Comparison of ENCODE assay signal across 23 cellular contexts in genomic region chr20:24675651-24676352, GRCh38.
"Had no signal": no experiment of that assay in that cellular context is flagged by ENCODE, and none has a peak within 500 bp of the region (broad histone marks: within the 10 kb centered on the region; RNA-seq: fewer than 3 reads in every experiment).

No MANE protein-coding gene starts in this region.

- H3K9me3 Mint-ChIP-seq: activated B cell treated with CpG ODN at 0.5 μM for 24 hours; activated T-helper 1 cell treated with anti-CD3 and anti-CD28 coated beads, Interleukin-12 subunit alpha, Interleukin-12 subunit beta, Interleukin-2, Interleukin-4 antibody, amounts not matched to agents 30 ng/mL and 10 ng/mL and 1 ng/mL, durations not matched to agents 14 hours and 24 hours and 36 hours; central memory CD8-positive, alpha-beta T cell; naive thymus-derived CD4-positive, alpha-beta T cell; type B pancreatic cell had no signal

- H3K4me1 ChIP-seq: pancreas, psoas muscle, right atrium auricular region had no signal

- ATAC-seq: activated CD4-positive, alpha-beta T cell treated with anti-CD3 and anti-CD28 coated beads for 36 hours; activated CD8-positive, alpha-beta T cell treated with anti-CD3 and anti-CD28 coated beads, Interleukin-2, amount 10 ng/mL, durations not matched to agents 7 days and 5 days; left colon; naive thymus-derived CD4-positive, alpha-beta T cell; pancreas; psoas muscle; stimulated activated naive CD8-positive, alpha-beta T cell treated with anti-CD3 and anti-CD28 coated beads, Interleukin-15, Interleukin-2, amounts not matched to agents 100 U/mL and 50 U/mL, for 24 hours had no signal

- H3K36me3 Mint-ChIP-seq: naive thymus-derived CD4-positive, alpha-beta T cell; type B pancreatic cell had no signal

- H3K27me3 Mint-ChIP-seq: activated B cell treated with CpG ODN at 0.5 μM for 24 hours; activated CD4-positive, alpha-beta T cell treated with anti-CD3 and anti-CD28 coated beads for 36 hours; central memory CD8-positive, alpha-beta T cell; naive thymus-derived CD4-positive, alpha-beta T cell had no signal

- H3K4me1 Mint-ChIP-seq: activated B cell treated with CpG ODN at 0.5 μM for 24 hours; activated CD4-positive, alpha-beta T cell treated with anti-CD3 and anti-CD28 coated beads for 36 hours; central memory CD8-positive, alpha-beta T cell; naive thymus-derived CD4-positive, alpha-beta T cell had no signal

- H3K36me3 ChIP-seq: pancreas, right atrium auricular region, vagina had no signal

- H3K9me3 ChIP-seq: pancreas, psoas muscle, right atrium auricular region, vagina had no signal

- H3K27ac Mint-ChIP-seq: activated B cell treated with CpG ODN at 0.5 μM for 24 hours; activated CD4-positive, alpha-beta T cell treated with anti-CD3 and anti-CD28 coated beads for 36 hours; activated CD8-positive, alpha-beta T cell treated with anti-CD3 and anti-CD28 coated beads, Interleukin-2, amount 10 ng/mL, durations not matched to agents 7 days and 5 days; activated T-helper 1 cell treated with anti-CD3 and anti-CD28 coated beads, Interleukin-12 subunit alpha, Interleukin-12 subunit beta, Interleukin-2, Interleukin-4 antibody, amounts not matched to agents 30 ng/mL and 10 ng/mL and 1 ng/mL, durations not matched to agents 14 hours and 24 hours and 36 hours; naive thymus-derived CD4-positive, alpha-beta T cell; type B pancreatic cell had no signal

- DNase-seq: activated B cell treated with CpG ODN at 0.5 μM for 24 hours; activated CD4-positive, alpha-beta T cell treated with anti-CD3 and anti-CD28 coated beads for 36 hours; activated CD8-positive, alpha-beta T cell treated with anti-CD3 and anti-CD28 coated beads, Interleukin-2, amount 10 ng/mL, durations not matched to agents 7 days and 5 days; activated gamma-delta T cell treated with Interleukin-2 at 50 U/mL for 16 hours; activated naive CD4-positive, alpha-beta T cell treated with anti-CD3 and anti-CD28 coated beads, Interleukin-2, amount 50 U/mL, for 16 hours; amygdala; dermis blood vessel endothelial cell; effector CD8-positive, alpha-beta T cell; left colon; mammary epithelial cell; midbrain; naive thymus-derived CD4-positive, alpha-beta T cell; nucleus accumbens; psoas muscle; stimulated activated CD4-positive, alpha-beta T cell treated with anti-CD3 and anti-CD28 coated beads, Interleukin-2, amount 100 ng/mL, for 48 hours; stimulated activated naive CD8-positive, alpha-beta T cell treated with anti-CD3 and anti-CD28 coated beads, Interleukin-15, Interleukin-2, amounts not matched to agents 100 U/mL and 50 U/mL, for 24 hours; T-helper 2 cell had no signal

- H3K27ac ChIP-seq: pancreas, psoas muscle, right atrium auricular region, vagina had no signal

- H3K27me3 ChIP-seq: pancreas, right atrium auricular region, vagina had no signal

- H3K4me3 Mint-ChIP-seq: activated B cell treated with CpG ODN at 0.5 μM for 24 hours; activated CD4-positive, alpha-beta T cell treated with anti-CD3 and anti-CD28 coated beads for 36 hours; activated CD8-positive, alpha-beta T cell treated with anti-CD3 and anti-CD28 coated beads, Interleukin-2, amount 10 ng/mL, durations not matched to agents 7 days and 5 days; activated T-helper 1 cell treated with anti-CD3 and anti-CD28 coated beads, Interleukin-12 subunit alpha, Interleukin-12 subunit beta, Interleukin-2, Interleukin-4 antibody, amounts not matched to agents 30 ng/mL and 10 ng/mL and 1 ng/mL, durations not matched to agents 14 hours and 24 hours and 36 hours; central memory CD8-positive, alpha-beta T cell; naive thymus-derived CD4-positive, alpha-beta T cell; type B pancreatic cell had no signal

- H3K4me3 ChIP-seq: pancreas, psoas muscle, right atrium auricular region, vagina had no signal
